Comparison of ENCODE assay signal across 15 cellular contexts in genomic region chr4:76969493-76969892, GRCh38. TPM values are rescaled to one million over a fixed set of nuclear protein-coding genes. Genes with fewer than 3 reads are reported as not detected.
DNase-seq lines count a peak whose midpoint lies in the region; ATAC-seq and TF ChIP-seq lines count a peak whose summit lies in the region.
"Had no signal": no experiment of that assay in that cellular context is flagged by ENCODE, and none has a peak within 500 bp of the region (broad histone marks: within the 10 kb centered on the region; RNA-seq: fewer than 3 reads in every experiment).

No MANE protein-coding gene starts in this region.

- peaks cover 31% of the 10 kb centered on the region for H3K36me3 Mint-ChIP-seq in nephron (ENCODE audit: low read depth)

- no peak for TF ChIP-seq POLR2A in thyroid gland (IDR thresholded peaks at IDR 0.05)

- H3K27ac Mint-ChIP-seq in nephron = peak overlapping the region; percentile 88 to 94 (median 89)
- H3K27ac Mint-ChIP-seq: CD4-positive, alpha-beta T cell had no signal

- H3K27ac ChIP-seq in left ventricle myocardium inferior (replicated peaks) = peak overlapping the region; percentile 10
- no peak overlapping the region for H3K27ac ChIP-seq in thyroid gland
- H3K27ac ChIP-seq: SJSA1 had no signal

- WGBS in thyroid gland, 2 donors = 59% methylated on average over 3 of the region's 3 CpGs

- H3K4me3 Mint-ChIP-seq in nephron = peak overlapping the region in 1 of 3 experiments; percentile 8
- H3K4me3 Mint-ChIP-seq: CD4-positive, alpha-beta T cell had no signal

- H3K9me3 ChIP-seq in left ventricle myocardium inferior (replicated peaks) = no peaks in the 10 kb centered on the region
- no peaks in the 10 kb centered on the region for H3K9me3 ChIP-seq in thyroid gland
- H3K9me3 ChIP-seq: SJSA1 had no signal

- no peaks in the 10 kb centered on the region for H3K9me3 Mint-ChIP-seq in nephron
- H3K9me3 Mint-ChIP-seq: CD4-positive, alpha-beta T cell had no signal

- H3K4me3 ChIP-seq in left ventricle myocardium inferior (no peak overlapping the region), thyroid gland (replicated peaks in 1 of 3) (no peak overlapping the region)
- H3K4me3 ChIP-seq: SJSA1 had no signal

- intact Hi-C loops in left ventricle myocardium inferior (cut with micrococcal nuclease) (no loop called here), cardiac septum (cut with DNase I) (no loop called here), thyroid gland (cut with DNase I) (no loop called here)

- H3K27me3 Mint-ChIP-seq in nephron (ENCODE audit: low read depth) = no peaks in the 10 kb centered on the region
- H3K27me3 Mint-ChIP-seq: CD4-positive, alpha-beta T cell had no signal

- no peaks in the 10 kb centered on the region for H3K27me3 ChIP-seq in left ventricle myocardium inferior (ENCODE audit: low read depth)
- no peaks in the 10 kb centered on the region for H3K27me3 ChIP-seq in thyroid gland
- H3K27me3 ChIP-seq: SJSA1 had no signal

- H3K4me1 ChIP-seq in left ventricle myocardium inferior (peaks cover 4% of the 10 kb centered on the region), thyroid gland (no peaks in the 10 kb centered on the region)

- DNase-seq in left ventricle myocardium inferior (no peak), cardiac septum (ENCODE audit: low spot score) (no peak), SHP77 treated with DMSO at 0.1 percent for 48 hours (lab: John Stamatoyannopoulos, UW) (peak; percentile 26), thyroid gland (no peak), dedifferentiated amniotic fluid mesenchymal stem cell (ENCODE audit: extremely low spot score) (no peak)
- DNase-seq: AML-193; Calu3; CD4-positive, alpha-beta T cell; MV-4-11; RPMI8226; SW 1271 had no signal

- H3K4me1 Mint-ChIP-seq in nephron = peaks cover 80% of the 10 kb centered on the region

- TF ChIP-seq CTCF in left ventricle myocardium inferior (IDR thresholded peaks at IDR 0.05; ENCODE audit: borderline replicate concordance) (no peak), nephron (IDR thresholded peaks at IDR 0.05; ENCODE audit: unreplicated experiment in 3 of 3) (no peak), thyroid gland (IDR thresholded peaks at IDR 0.05) (no peak)

- no peaks in the 10 kb centered on the region for H3K36me3 ChIP-seq in left ventricle myocardium inferior
- no peaks in the 10 kb centered on the region for H3K36me3 ChIP-seq in thyroid gland

- ATAC-seq in GM21576 (IDR thresholded peaks at IDR 0.05; ENCODE audit: unreplicated experiment) = no peak
- no peak for ATAC-seq in GM19035 (IDR thresholded peaks at IDR 0.05; ENCODE audit: unreplicated experiment)

RNA-seq across cellular contexts. Expression of gene SEPTIN11, which starts 19.9 kb away (rescaled TPM):
- 30.1 TPM for total RNA-seq in left ventricle myocardium inferior
- total RNA-seq in cardiac septum = 41.5 TPM
- total RNA-seq in thyroid gland = 100 to 1,000 TPM in 1 of 4 donors, 10 to 100 TPM in 3; 39.6 to 207 (median 69.1) TPM
